In the genomic region with DNA sequence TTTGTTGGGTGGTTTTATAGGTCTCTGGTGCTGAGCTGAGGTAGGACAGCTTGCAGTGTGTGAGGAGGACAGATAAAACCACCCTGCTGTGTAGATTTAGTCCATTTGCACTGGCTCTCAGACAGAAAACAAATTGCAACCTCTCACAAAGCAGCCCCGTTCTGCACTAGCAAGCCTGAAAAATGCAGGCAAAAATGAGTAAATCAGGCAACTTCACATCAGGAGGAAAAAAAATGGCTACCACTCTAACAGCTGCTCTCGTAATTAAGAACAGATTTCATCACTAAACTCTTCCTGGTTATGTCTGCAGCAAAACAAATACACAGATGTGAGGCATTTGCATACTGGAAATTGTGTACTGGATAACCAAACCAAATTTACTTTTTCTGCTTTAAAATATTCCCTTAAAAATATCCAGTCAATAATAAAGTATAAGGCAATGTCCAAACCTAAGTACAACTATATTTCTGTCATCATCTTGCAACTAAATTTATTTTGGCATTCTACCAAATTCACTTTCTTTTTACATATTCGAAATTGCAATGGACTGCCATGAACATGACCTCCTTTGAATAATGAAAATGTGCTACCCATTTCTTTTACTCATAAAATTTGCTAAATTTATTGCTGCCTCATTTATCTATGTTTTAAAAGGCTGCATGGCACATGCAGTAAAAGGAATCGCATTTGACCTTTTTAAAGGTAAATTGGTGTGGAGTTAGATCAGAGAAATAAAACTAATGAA, we compare ENCODE assay signal across 16 cellular contexts.
DNase-seq lines count a peak whose midpoint lies in the region; ATAC-seq and TF ChIP-seq lines count a peak whose summit lies in the region.
"Had no signal": no experiment of that assay in that cellular context is flagged by ENCODE, and none has a peak within 500 bp of the region (broad histone marks: within the 10 kb centered on the region; RNA-seq: fewer than 3 reads in every experiment).

No MANE protein-coding gene starts in this region.

- H3K9me3 Mint-ChIP-seq in osteocyte (ENCODE audit: unreplicated experiment) = no peaks in the 10 kb centered on the region
- H3K9me3 Mint-ChIP-seq in activated naive CD4-positive, alpha-beta T cell treated with anti-CD3 and anti-CD28 coated beads for 36 hours = no peaks in the 10 kb centered on the region
- H3K9me3 Mint-ChIP-seq: activated CD8-positive, alpha-beta T cell treated with anti-CD3 and anti-CD28 coated beads for 36 hours; activated naive CD4-positive, alpha-beta T cell treated with anti-CD3 and anti-CD28 coated beads, Interleukin-2, amount 10 ng/mL, durations not matched to agents 7 days and 5 days; dendritic cell treated with granulocyte-macrophage colony-stimulating factor and Interleukin-4, amounts not matched to agents 40 ng/mL and 50 ng/mL, for 4 days; stimulated activated naive CD8-positive, alpha-beta T cell treated with anti-CD3 and anti-CD28 coated beads, Interleukin-15, amount 100 ng/mL, for 72 hours had no signal

- H3K4me3 Mint-ChIP-seq in osteocyte (ENCODE audit: unreplicated experiment) = peak overlapping the region; percentile 31
- no peak overlapping the region for H3K4me3 Mint-ChIP-seq in activated naive CD4-positive, alpha-beta T cell treated with anti-CD3 and anti-CD28 coated beads for 36 hours
- H3K4me3 Mint-ChIP-seq: activated CD8-positive, alpha-beta T cell treated with anti-CD3 and anti-CD28 coated beads for 36 hours; activated naive CD4-positive, alpha-beta T cell treated with anti-CD3 and anti-CD28 coated beads, Interleukin-2, amount 10 ng/mL, durations not matched to agents 7 days and 5 days; dendritic cell treated with granulocyte-macrophage colony-stimulating factor and Interleukin-4, amounts not matched to agents 40 ng/mL and 50 ng/mL, for 4 days; stimulated activated naive CD8-positive, alpha-beta T cell treated with anti-CD3 and anti-CD28 coated beads, Interleukin-15, amount 100 ng/mL, for 72 hours had no signal

- peak overlapping the region; percentile 85 for H3K27ac Mint-ChIP-seq in osteocyte (ENCODE audit: unreplicated experiment)
- H3K27ac Mint-ChIP-seq in activated naive CD4-positive, alpha-beta T cell treated with anti-CD3 and anti-CD28 coated beads for 36 hours = no peak overlapping the region
- H3K27ac Mint-ChIP-seq: activated CD8-positive, alpha-beta T cell treated with anti-CD3 and anti-CD28 coated beads for 36 hours; activated naive CD4-positive, alpha-beta T cell treated with anti-CD3 and anti-CD28 coated beads, Interleukin-2, amount 10 ng/mL, durations not matched to agents 7 days and 5 days; dendritic cell treated with granulocyte-macrophage colony-stimulating factor and Interleukin-4, amounts not matched to agents 40 ng/mL and 50 ng/mL, for 4 days; stimulated activated naive CD8-positive, alpha-beta T cell treated with anti-CD3 and anti-CD28 coated beads, Interleukin-15, amount 100 ng/mL, for 72 hours had no signal

- H3K27me3 Mint-ChIP-seq in osteocyte (ENCODE audit: unreplicated experiment) = no peaks in the 10 kb centered on the region
- no peaks in the 10 kb centered on the region for H3K27me3 Mint-ChIP-seq in activated naive CD4-positive, alpha-beta T cell treated with anti-CD3 and anti-CD28 coated beads for 36 hours (ENCODE audit: low read depth)
- H3K27me3 Mint-ChIP-seq: activated CD8-positive, alpha-beta T cell treated with anti-CD3 and anti-CD28 coated beads for 36 hours; activated naive CD4-positive, alpha-beta T cell treated with anti-CD3 and anti-CD28 coated beads, Interleukin-2, amount 10 ng/mL, durations not matched to agents 7 days and 5 days; dendritic cell treated with granulocyte-macrophage colony-stimulating factor and Interleukin-4, amounts not matched to agents 40 ng/mL and 50 ng/mL, for 4 days; stimulated activated naive CD8-positive, alpha-beta T cell treated with anti-CD3 and anti-CD28 coated beads, Interleukin-15, amount 100 ng/mL, for 72 hours had no signal

- TF ChIP-seq CTCF in osteocyte (IDR thresholded peaks at IDR 0.05) = no peak

- H3K4me1 Mint-ChIP-seq in osteocyte (ENCODE audit: unreplicated experiment) = peaks cover 65% of the 10 kb centered on the region
- H3K4me1 Mint-ChIP-seq in activated naive CD4-positive, alpha-beta T cell treated with anti-CD3 and anti-CD28 coated beads for 36 hours (ENCODE audit: low read depth) = no peaks in the 10 kb centered on the region
- H3K4me1 Mint-ChIP-seq: activated naive CD4-positive, alpha-beta T cell treated with anti-CD3 and anti-CD28 coated beads, Interleukin-2, amount 10 ng/mL, durations not matched to agents 7 days and 5 days; stimulated activated naive CD8-positive, alpha-beta T cell treated with anti-CD3 and anti-CD28 coated beads, Interleukin-15, amount 100 ng/mL, for 72 hours had no signal

- DNase-seq in GM04503 (ENCODE audit: low read depth) (peak; percentile 59), NCI-H446 treated with DMSO at 0.1 percent for 48 hours (lab: John Stamatoyannopoulos, UW) (peak; percentile 81), fibroblast of gingiva (ENCODE audit: low read depth) (peak; percentile 76), osteocyte (ENCODE audit: extremely low spot score, unreplicated experiment) (no peak), T-helper 2 cell (no peak)
- no peak for DNase-seq in activated naive CD4-positive, alpha-beta T cell treated with anti-CD3 and anti-CD28 coated beads for 36 hours
- DNase-seq: activated CD8-positive, alpha-beta T cell treated with anti-CD3 and anti-CD28 coated beads for 36 hours; activated naive CD4-positive, alpha-beta T cell treated with anti-CD3 and anti-CD28 coated beads, Interleukin-2, amount 10 ng/mL, durations not matched to agents 7 days and 5 days; hypothalamus; NCI-H187; OCI-M1; stimulated activated naive CD8-positive, alpha-beta T cell treated with anti-CD3 and anti-CD28 coated beads, Interleukin-15, amount 100 ng/mL, for 72 hours; T-helper 9 cell had no signal

- peaks cover 64% of the 10 kb centered on the region for H3K36me3 Mint-ChIP-seq in osteocyte (ENCODE audit: unreplicated experiment)
- no peaks in the 10 kb centered on the region for H3K36me3 Mint-ChIP-seq in activated naive CD4-positive, alpha-beta T cell treated with anti-CD3 and anti-CD28 coated beads for 36 hours (ENCODE audit: low read depth)
- H3K36me3 Mint-ChIP-seq: activated naive CD4-positive, alpha-beta T cell treated with anti-CD3 and anti-CD28 coated beads, Interleukin-2, amount 10 ng/mL, durations not matched to agents 7 days and 5 days had no signal

- CTCF ChIA-PET in activated naive CD4-positive, alpha-beta T cell treated with anti-CD3 and anti-CD28 coated beads for 36 hours (lab: Charles Lee) = interaction anchor here (1.3 kb wide), 1 partner anchor 14 kb away, joined by 4 read pairs; no protein-coding TSS in a partner anchor

- intact Hi-C loops in activated naive CD4-positive, alpha-beta T cell treated with anti-CD3 and anti-CD28 coated beads for 36 hours (cut with micrococcal nuclease) = no loop called here

- no peak for ATAC-seq in HG02642 (IDR thresholded peaks at IDR 0.05; ENCODE audit: poor library complexity, unreplicated experiment)
- ATAC-seq: activated CD8-positive, alpha-beta T cell treated with anti-CD3 and anti-CD28 coated beads for 36 hours; GM12878; stimulated activated naive CD8-positive, alpha-beta T cell treated with anti-CD3 and anti-CD28 coated beads, Interleukin-15, amount 100 ng/mL, for 72 hours had no signal

Comparison
In these comparisons a context has a peak if more than half of its experiments do, and no peak if none do; other contexts are left out.
1. DNase-seq: peak in GM04503 (single experiment), NCI-H446 treated with DMSO at 0.1 percent for 48 hours (single experiment) and fibroblast of gingiva (single experiment); none in osteocyte (single experiment), T-helper 2 cell (0 of 5) and activated naive CD4-positive, alpha-beta T cell treated with anti-CD3 and anti-CD28 coated beads for 36 hours (single experiment).